Comparison of ENCODE assay signal across 8 cellular contexts in the genomic region with DNA sequence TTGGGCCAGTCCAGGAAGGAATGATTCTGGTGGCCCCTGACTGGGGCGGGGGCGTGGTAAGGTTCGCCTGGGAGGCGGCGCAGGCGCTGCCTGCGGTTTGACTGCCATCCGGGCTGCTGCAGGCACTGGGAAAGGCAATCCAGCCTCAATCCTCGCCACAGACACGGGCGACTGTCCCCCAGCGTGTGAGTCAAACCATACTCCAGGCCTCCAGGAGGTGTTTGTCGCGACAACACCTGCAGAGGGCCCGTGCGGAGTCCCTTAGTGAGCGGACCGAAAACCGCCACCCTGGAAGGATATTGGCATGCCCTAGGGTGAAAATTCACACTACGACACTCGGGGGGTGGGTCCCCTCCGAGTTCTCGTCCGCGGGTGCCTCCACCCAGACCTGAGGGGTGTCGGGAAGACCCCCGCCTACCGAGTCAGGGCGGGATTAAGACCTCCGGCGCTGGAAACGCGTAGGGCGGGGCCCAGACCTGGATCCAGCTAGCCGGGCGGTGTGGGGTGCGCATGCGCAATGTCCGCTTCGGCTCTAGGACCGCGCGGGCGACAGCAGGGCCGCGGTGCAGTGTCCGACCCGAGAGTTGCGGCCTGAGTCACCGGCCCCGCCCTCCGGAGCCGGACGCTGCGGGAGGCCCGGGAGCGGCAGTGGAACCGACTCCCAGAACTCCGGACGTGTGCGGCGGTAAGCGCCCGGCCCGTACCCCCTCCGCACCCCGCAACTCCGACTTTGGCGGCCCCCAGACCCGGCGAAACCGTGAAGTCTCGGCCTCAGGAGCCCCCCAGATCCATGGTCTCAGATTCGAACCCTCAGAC. TPM values are rescaled to one million over a fixed set of nuclear protein-coding genes. Genes with fewer than 3 reads are reported as not detected.
DNase-seq lines count a peak whose midpoint lies in the region; ATAC-seq and TF ChIP-seq lines count a peak whose summit lies in the region.

Gene CAPNS1, plus strand, starts transcription at position 594 of the 816 bp plus-strand sequence. CDS start 946 bp downstream, outside the sequence.

- ATAC-seq in HG02885 (IDR thresholded peaks at IDR 0.05; ENCODE audit: poor library complexity, unreplicated experiment) (peak; percentile 89), T-helper 17 cell (peak; percentile 73), right cardiac atrium (peak; percentile 94)

- H3K9me3 ChIP-seq in T-helper 17 cell (ENCODE audit: control insufficient read depth, low read length, poor library complexity, severe bottlenecking) (no peaks in the 10 kb centered on the region), right cardiac atrium (ENCODE audit: control insufficient read depth, low read length) (no peaks in the 10 kb centered on the region)

- peaks cover 22% of the 10 kb centered on the region for H3K4me1 Mint-ChIP-seq in T-helper 17 cell

- H3K27ac Mint-ChIP-seq in T-helper 17 cell, result peak within 1 kb of the TSS; percentile 95

- peak within 1 kb of the TSS; percentile 95 for H3K27ac ChIP-seq in angular gyrus (ENCODE audit: low read depth, low read length)
- peak within 1 kb of the TSS; percentile 98 for H3K27ac ChIP-seq in right cardiac atrium (ENCODE audit: low read length)

- H3K4me3 ChIP-seq in right cardiac atrium (ENCODE audit: low read length), result peak within 1 kb of the TSS; percentile 89

- peaks cover 4% of the 10 kb centered on the region for H3K36me3 Mint-ChIP-seq in T-helper 17 cell (ENCODE audit: low read depth)

- under 1% methylated on average over 74 of the region's 74 CpGs for WGBS in right cardiac atrium

- no peaks in the 10 kb centered on the region for H3K27me3 Mint-ChIP-seq in T-helper 17 cell

- peak; percentile 89 for DNase-seq in NCI-H1694 treated with DMSO at 0.1 percent for 48 hours (lab: John Stamatoyannopoulos, UW)
- peak; percentile 80 to 89 (median 86) for DNase-seq in T-helper 17 cell
- DNase-seq in right cardiac atrium, result peak; percentile 98 to 99 (median 99)
- peak; percentile 85 for DNase-seq in renal cortical epithelial cell (ENCODE audit: low read depth)
- no peak for DNase-seq in cortex of kidney (lab: John Stamatoyannopoulos, UW)

- intact Hi-C loops in right cardiac atrium (cut with DNase I), result no loop called here

- H3K27me3 ChIP-seq in right cardiac atrium (ENCODE audit: control insufficient read depth, insufficient read depth), result no peaks in the 10 kb centered on the region

- peak within 1 kb of the TSS; percentile 95 for H3K4me3 Mint-ChIP-seq in T-helper 17 cell

- peaks cover 7% of the 10 kb centered on the region for H3K4me1 ChIP-seq in right cardiac atrium (ENCODE audit: control insufficient read depth, insufficient read depth, low read length)

- TF ChIP-seq POLR2A in GM15510 (IDR thresholded peaks at IDR 0.05; ENCODE audit: borderline replicate concordance, extremely low read depth, insufficient read length), result peak; percentile 86

RNA-seq across cellular contexts. Expression of gene CAPNS1, which starts in this region (rescaled TPM):
- total RNA-seq in T-helper 17 cell (100 to 1,000 TPM; 323 to 327 TPM), right cardiac atrium (100 to 1,000 TPM; 542 to 668 (median 632) TPM), renal cortical epithelial cell (338 and 474 TPM in 2 replicates)
- polyA plus RNA-seq in right cardiac atrium, result 726 TPM
